In genomic region chr1:16386454-16387113, GRCh38 we compare ENCODE assay signal across 8 cellular contexts. TPM values are rescaled to one million over a fixed set of nuclear protein-coding genes. Genes with fewer than 3 reads are reported as not detected.
DNase-seq lines count a peak whose midpoint lies in the region; ATAC-seq and TF ChIP-seq lines count a peak whose summit lies in the region.

No MANE protein-coding gene starts in this region.

- H3K36me3 ChIP-seq in mucosa of descending colon (ENCODE audit: low read depth), result no peaks in the 10 kb centered on the region

- no peak overlapping the region for H3K4me3 ChIP-seq in mucosa of descending colon

- H3K4me1 ChIP-seq in mucosa of descending colon (ENCODE audit: low read depth), result peaks cover 18% of the 10 kb centered on the region

- intact Hi-C loops in mucosa of descending colon (cut with DNase I, micrococcal nuclease), result no loop called here

- TF ChIP-seq CTCF in mucosa of descending colon (IDR thresholded peaks at IDR 0.05), result no peak

- no peaks in the 10 kb centered on the region for H3K9me3 ChIP-seq in mucosa of descending colon

- ATAC-seq in mucosa of descending colon (peak; percentile 34), HG03565 (IDR thresholded peaks at IDR 0.05; ENCODE audit: unreplicated experiment) (no peak), HG03521 (IDR thresholded peaks at IDR 0.05; ENCODE audit: unreplicated experiment) (no peak)

- DNase-seq in CD1c-positive myeloid dendritic cell (ENCODE audit: extremely low spot score), result peak; percentile 25
- peak; percentile 14 for DNase-seq in NCI-H2029 (lab: John Stamatoyannopoulos, UW)
- peak; percentile 74 for DNase-seq in cerebellum (ENCODE audit: low spot score)
- no peak for DNase-seq in mucosa of descending colon
- no peak for DNase-seq in HuH-7 (ENCODE audit: low spot score)
- DNase-seq in NCI-H2171 (lab: John Stamatoyannopoulos, UW), result no peak

RNA-seq across cellular contexts. Expression of gene SZRD1, which starts 19.5 kb away (rescaled TPM):
- total RNA-seq in cerebellum, result 11.3 TPM
- 100 to 1,000 TPM; 105 to 120 (median 112) TPM for total RNA-seq in mucosa of descending colon

RNA-seq across cellular contexts. Expression of gene FBXO42, which starts 34.3 kb away (rescaled TPM):
- 35.7 TPM for total RNA-seq in cerebellum
- 10 to 100 TPM; 12.9 to 20.6 (median 16.3) TPM for total RNA-seq in mucosa of descending colon

RNA-seq across cellular contexts. Expression of gene SPATA21, which starts 50.6 kb away (rescaled TPM):
- total RNA-seq in cerebellum (not detected), mucosa of descending colon (under 1 TPM in 1 of 3 donors, not detected in 2; 0.22 TPM)

RNA-seq across cellular contexts. Expression of gene NECAP2, which starts 53.9 kb away (rescaled TPM):
- total RNA-seq in cerebellum, result 25.0 TPM
- 10 to 100 TPM; 34.4 to 50.9 (median 43.8) TPM for total RNA-seq in mucosa of descending colon

Comparison
In these comparisons a context has a peak if more than half of its experiments do, and no peak if none do; other contexts are left out.
1. DNase-seq: peak in CD1c-positive myeloid dendritic cell (single experiment), NCI-H2029 (single experiment) and cerebellum (single experiment); none in mucosa of descending colon (0 of 3), HuH-7 (single experiment) and NCI-H2171 (single experiment).